In genomic region chr19:46860125-46860845, GRCh38 we compare ENCODE assay signal across 7 cellular contexts. TPM values are rescaled to one million over a fixed set of nuclear protein-coding genes. Genes with fewer than 3 reads are reported as not detected.
DNase-seq lines count a peak whose midpoint lies in the region; ATAC-seq and TF ChIP-seq lines count a peak whose summit lies in the region.

No MANE protein-coding gene starts in this region.

- in situ Hi-C loops in astrocyte of the cerebellum (cut with HindIII; ENCODE audit: low sequenced_read_pairs): no loop called here

- peaks cover 40% of the 10 kb centered on the region for H4K20me1 ChIP-seq in hepatocyte (ENCODE audit: insufficient read depth, poor library complexity, severe bottlenecking)

- H3K9me3 ChIP-seq in hepatocyte (ENCODE audit: low read depth): no peaks in the 10 kb centered on the region

- H3K4me1 ChIP-seq in hepatocyte (ENCODE audit: insufficient read depth): peaks cover 35% of the 10 kb centered on the region

- no peaks in the 10 kb centered on the region for H3K27me3 ChIP-seq in hepatocyte

- H3K4me3 ChIP-seq in astrocyte of the cerebellum (ENCODE audit: low read depth, low read length) (peak overlapping the region; percentile 67), hepatocyte (peak overlapping the region; percentile 91), retinal pigment epithelial cell (ENCODE audit: low read length) (peak overlapping the region; percentile 68)

- 2% methylated on average over 67 of the region's 89 CpGs for WGBS in hepatocyte (ENCODE audit: low lambda C conversion rate, missing lambda C conversion rate)

- no peaks in the 10 kb centered on the region for H3K9me2 ChIP-seq in hepatocyte (replicated peaks; ENCODE audit: insufficient read depth)

- peak overlapping the region; percentile 80 for H2AFZ ChIP-seq in hepatocyte

- peak overlapping the region; percentile 88 for H3K4me2 ChIP-seq in hepatocyte

- peaks cover 46% of the 10 kb centered on the region for H3K79me2 ChIP-seq in hepatocyte

- ATAC-seq in GM18505 (IDR thresholded peaks at IDR 0.05; ENCODE audit: unreplicated experiment): peak; percentile 58
- ATAC-seq in HG02981 (IDR thresholded peaks at IDR 0.05; ENCODE audit: unreplicated experiment): peak; percentile 74

- peak; percentile 99 for DNase-seq in NCI-H2029 (lab: John Stamatoyannopoulos, UW)
- peak; percentile 92 for DNase-seq in T-helper 9 cell
- DNase-seq in astrocyte of the cerebellum (ENCODE audit: low read depth): peak; percentile 97
- peak; percentile 99 for DNase-seq in hepatocyte (ENCODE audit: low spot score)
- DNase-seq in retinal pigment epithelial cell (ENCODE audit: low read depth): peak; percentile 92

- no peaks in the 10 kb centered on the region for H3K36me3 ChIP-seq in hepatocyte (replicated peaks; ENCODE audit: insufficient read depth, low read depth)

- peak overlapping the region; percentile 96 for H3K27ac ChIP-seq in hepatocyte

- TF ChIP-seq CTCF in astrocyte of the cerebellum (IDR thresholded peaks at IDR 0.05; ENCODE audit: low read depth, low read length, missing control alignments) (no peak), hepatocyte (IDR thresholded peaks at IDR 0.05; ENCODE audit: poor library complexity) (no peak), retinal pigment epithelial cell (conservative IDR thresholded peaks at IDR 0.05; ENCODE audit: low read depth, low read length) (no peak)

- peak; percentile 78 for TF ChIP-seq POLR2A in GM18505 (IDR thresholded peaks at IDR 0.05; ENCODE audit: borderline replicate concordance, extremely low read depth, insufficient read depth, insufficient read length)

RNA-seq across cellular contexts. Expression of gene ARHGAP35, which starts 0.5 kb away (rescaled TPM):
- 44.3 and 48.1 TPM in 2 replicates for total RNA-seq in hepatocyte
- 11.5 and 18.6 TPM in 2 replicates for polyA plus RNA-seq in hepatocyte

RNA-seq across cellular contexts. Expression of gene AP2S1, which starts 9.6 kb away (rescaled TPM):
- 109 and 129 TPM in 2 replicates for total RNA-seq in hepatocyte
- 349 and 392 TPM in 2 replicates for polyA plus RNA-seq in hepatocyte

Comparison
In these comparisons a context has a peak if more than half of its experiments do, and no peak if none do; other contexts are left out.
1. Peak in every context shown above with its lines: DNase-seq, ATAC-seq, H3K4me3 ChIP-seq and H3K27ac ChIP-seq.